Comparison of ENCODE assay signal across 1 cellular context in the genomic region with DNA sequence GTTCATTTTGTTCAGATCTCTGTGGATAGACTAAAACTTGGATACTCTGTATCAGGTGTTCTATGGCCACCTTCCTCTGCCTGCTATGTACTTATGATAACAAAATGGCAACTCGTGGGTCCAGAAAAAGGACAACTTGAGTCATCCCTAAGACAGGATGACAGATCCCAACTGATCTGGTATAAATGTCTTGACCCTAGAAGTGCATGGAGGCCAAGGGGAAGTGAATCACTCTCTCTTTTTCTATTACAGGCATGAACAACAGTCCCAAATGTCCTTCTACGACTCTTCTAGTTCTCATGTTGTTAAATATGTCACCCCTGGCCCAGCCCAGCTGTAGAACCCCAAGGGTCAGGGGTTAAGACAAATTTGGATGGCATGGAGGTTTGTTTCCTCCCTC.
TF ChIP-seq lines count a peak whose summit lies in the region.

No MANE protein-coding gene starts in this region.

TF ChIP-seq in HCT116, 20 proteins besides CTCF, POLR2A, EP300 and RAD21 (continued from another document):
- TF ChIP-seq, protein P1, sequence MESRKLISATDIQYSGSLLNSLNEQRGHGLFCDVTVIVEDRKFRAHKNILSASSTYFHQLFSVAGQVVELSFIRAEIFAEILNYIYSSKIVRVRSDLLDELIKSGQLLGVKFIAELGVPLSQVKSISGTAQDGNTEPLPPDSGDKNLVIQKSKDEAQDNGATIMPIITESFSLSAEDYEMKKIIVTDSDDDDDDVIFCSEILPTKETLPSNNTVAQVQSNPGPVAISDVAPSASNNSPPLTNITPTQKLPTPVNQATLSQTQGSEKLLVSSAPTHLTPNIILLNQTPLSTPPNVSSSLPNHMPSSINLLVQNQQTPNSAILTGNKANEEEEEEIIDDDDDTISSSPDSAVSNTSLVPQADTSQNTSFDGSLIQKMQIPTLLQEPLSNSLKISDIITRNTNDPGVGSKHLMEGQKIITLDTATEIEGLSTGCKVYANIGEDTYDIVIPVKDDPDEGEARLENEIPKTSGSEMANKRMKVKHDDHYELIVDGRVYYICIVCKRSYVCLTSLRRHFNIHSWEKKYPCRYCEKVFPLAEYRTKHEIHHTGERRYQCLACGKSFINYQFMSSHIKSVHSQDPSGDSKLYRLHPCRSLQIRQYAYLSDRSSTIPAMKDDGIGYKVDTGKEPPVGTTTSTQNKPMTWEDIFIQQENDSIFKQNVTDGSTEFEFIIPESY (IDR thresholded peaks at IDR 0.05; ENCODE audit: extremely low read depth, insufficient replicate concordance, low read length) = no peak
- TF ChIP-seq, protein P2, sequence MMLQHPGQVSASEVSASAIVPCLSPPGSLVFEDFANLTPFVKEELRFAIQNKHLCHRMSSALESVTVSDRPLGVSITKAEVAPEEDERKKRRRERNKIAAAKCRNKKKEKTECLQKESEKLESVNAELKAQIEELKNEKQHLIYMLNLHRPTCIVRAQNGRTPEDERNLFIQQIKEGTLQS (IDR thresholded peaks at IDR 0.05) = no peak
- TF ChIP-seq EZH2phosphoT487 (IDR thresholded peaks at IDR 0.05; ENCODE audit: borderline replicate concordance) = no peak
- no peak for TF ChIP-seq CBX3 (IDR thresholded peaks at IDR 0.05; ENCODE audit: low read depth)
- TF ChIP-seq CEBPB (IDR thresholded peaks at IDR 0.05; ENCODE audit: low read depth) = no peak
- no peak for TF ChIP-seq SP1 (IDR thresholded peaks at IDR 0.05; ENCODE audit: low read depth)
- TF ChIP-seq, protein P3, sequence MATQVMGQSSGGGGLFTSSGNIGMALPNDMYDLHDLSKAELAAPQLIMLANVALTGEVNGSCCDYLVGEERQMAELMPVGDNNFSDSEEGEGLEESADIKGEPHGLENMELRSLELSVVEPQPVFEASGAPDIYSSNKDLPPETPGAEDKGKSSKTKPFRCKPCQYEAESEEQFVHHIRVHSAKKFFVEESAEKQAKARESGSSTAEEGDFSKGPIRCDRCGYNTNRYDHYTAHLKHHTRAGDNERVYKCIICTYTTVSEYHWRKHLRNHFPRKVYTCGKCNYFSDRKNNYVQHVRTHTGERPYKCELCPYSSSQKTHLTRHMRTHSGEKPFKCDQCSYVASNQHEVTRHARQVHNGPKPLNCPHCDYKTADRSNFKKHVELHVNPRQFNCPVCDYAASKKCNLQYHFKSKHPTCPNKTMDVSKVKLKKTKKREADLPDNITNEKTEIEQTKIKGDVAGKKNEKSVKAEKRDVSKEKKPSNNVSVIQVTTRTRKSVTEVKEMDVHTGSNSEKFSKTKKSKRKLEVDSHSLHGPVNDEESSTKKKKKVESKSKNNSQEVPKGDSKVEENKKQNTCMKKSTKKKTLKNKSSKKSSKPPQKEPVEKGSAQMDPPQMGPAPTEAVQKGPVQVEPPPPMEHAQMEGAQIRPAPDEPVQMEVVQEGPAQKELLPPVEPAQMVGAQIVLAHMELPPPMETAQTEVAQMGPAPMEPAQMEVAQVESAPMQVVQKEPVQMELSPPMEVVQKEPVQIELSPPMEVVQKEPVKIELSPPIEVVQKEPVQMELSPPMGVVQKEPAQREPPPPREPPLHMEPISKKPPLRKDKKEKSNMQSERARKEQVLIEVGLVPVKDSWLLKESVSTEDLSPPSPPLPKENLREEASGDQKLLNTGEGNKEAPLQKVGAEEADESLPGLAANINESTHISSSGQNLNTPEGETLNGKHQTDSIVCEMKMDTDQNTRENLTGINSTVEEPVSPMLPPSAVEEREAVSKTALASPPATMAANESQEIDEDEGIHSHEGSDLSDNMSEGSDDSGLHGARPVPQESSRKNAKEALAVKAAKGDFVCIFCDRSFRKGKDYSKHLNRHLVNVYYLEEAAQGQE (IDR thresholded peaks at IDR 0.05; ENCODE audit: low read depth) = no peak
- TF ChIP-seq EGR1 (IDR thresholded peaks at IDR 0.05; ENCODE audit: low read depth) = no peak
- no peak for TF ChIP-seq TCF7L2 (IDR thresholded peaks at IDR 0.05; ENCODE audit: borderline replicate concordance, extremely low read depth, insufficient read depth, insufficient read length)
- TF ChIP-seq FOSL1 (IDR thresholded peaks at IDR 0.05; ENCODE audit: low read depth) = no peak
- TF ChIP-seq SRF (IDR thresholded peaks at IDR 0.05; ENCODE audit: low read depth) = no peak
- no peak for TF ChIP-seq ZFX (IDR thresholded peaks at IDR 0.05)
- TF ChIP-seq SIN3A (IDR thresholded peaks at IDR 0.05; ENCODE audit: low read depth) = no peak
- no peak for TF ChIP-seq EZH2 (IDR thresholded peaks at IDR 0.05)
